In genomic region chr1:31977361-31978131, GRCh38 we compare ENCODE assay signal across 8 cellular contexts. TPM values are rescaled to one million over a fixed set of nuclear protein-coding genes. Genes with fewer than 3 reads are reported as not detected.
DNase-seq lines count a peak whose midpoint lies in the region; ATAC-seq and TF ChIP-seq lines count a peak whose summit lies in the region.

No MANE protein-coding gene starts in this region.

- TF ChIP-seq RAD21 in liver (IDR thresholded peaks at IDR 0.05), result peak; percentile 14 to 43

- no peaks in the 10 kb centered on the region for H3K27me3 Mint-ChIP-seq in naive thymus-derived CD4-positive, alpha-beta T cell

- no peaks in the 10 kb centered on the region for H3K9me3 ChIP-seq in MG63
- no peaks in the 10 kb centered on the region for H3K9me3 ChIP-seq in body of pancreas
- no peaks in the 10 kb centered on the region for H3K9me3 ChIP-seq in liver (ENCODE audit: control insufficient read depth in 4 of 4, low read length in 3 of 4)
- H3K9me3 ChIP-seq in naive thymus-derived CD4-positive, alpha-beta T cell (ENCODE audit: control insufficient read depth in 2 of 3, low read length in 3 of 3), result no peaks in the 10 kb centered on the region

- no peak overlapping the region for H3K4me3 ChIP-seq in MG63
- H3K4me3 ChIP-seq in body of pancreas, result no peak overlapping the region
- no peak overlapping the region for H3K4me3 ChIP-seq in liver (ENCODE audit: low read depth in 1 of 3, low read length in 3 of 3)
- no peak overlapping the region for H3K4me3 ChIP-seq in naive thymus-derived CD4-positive, alpha-beta T cell (ENCODE audit: low read length)

- POLR2A ChIA-PET in naive thymus-derived CD4-positive, alpha-beta T cell (lab: Charles Lee), result interaction anchor here (0.9 to 1.4 kb wide), 3 partner anchors 10 to 63 kb away, joined by 3 to 5 read pairs (median 4); partner anchors contain the start of gene KHDRBS1

- peaks cover 0 to 2% (median 0%) of the 10 kb centered on the region in 11 donors for H3K9me3 Mint-ChIP-seq in naive thymus-derived CD4-positive, alpha-beta T cell

- H3K36me3 ChIP-seq in MG63 (no peaks in the 10 kb centered on the region), body of pancreas (replicated peaks in 1 of 2; ENCODE audit: insufficient read depth in 1 of 2, low read depth in 2 of 2) (no peaks in the 10 kb centered on the region), liver (ENCODE audit: control insufficient read depth in 4 of 4, insufficient read depth in 3 of 4, low read depth in 1 of 4, low read length in 3 of 4) (no peaks in the 10 kb centered on the region)
- no peaks in the 10 kb centered on the region for H3K36me3 ChIP-seq in naive thymus-derived CD4-positive, alpha-beta T cell (ENCODE audit: control insufficient read depth in 2 of 3, insufficient read depth in 3 of 3, low read length in 3 of 3)

- CTCF ChIA-PET in naive thymus-derived CD4-positive, alpha-beta T cell (lab: Charles Lee), result interaction anchor here (0.5 to 1.9 kb wide), 5 partner anchors 11 to 85 kb away, joined by 3 to 7 read pairs (median 3); partner anchors contain the start of gene PTP4A2

- intact Hi-C loops in body of pancreas (cut with DNase I), result no loop called here
- intact Hi-C loops in naive thymus-derived CD4-positive, alpha-beta T cell (cut with micrococcal nuclease), result loop anchor here in 1 of 2 donors (1.0 kb wide), 1 partner anchor 86 kb away; no protein-coding TSS in a partner anchor

- peaks cover 19 to 35% (median 31%) of the 10 kb centered on the region in 7 donors for H3K4me1 Mint-ChIP-seq in naive thymus-derived CD4-positive, alpha-beta T cell

- no peak overlapping the region for H3K27ac ChIP-seq in body of pancreas
- no peak overlapping the region for H3K27ac ChIP-seq in liver (ENCODE audit: low read depth in 1 of 2, low read length in 2 of 2)
- H3K27ac ChIP-seq in naive thymus-derived CD4-positive, alpha-beta T cell (ENCODE audit: low read depth, low read length), result no peak overlapping the region

- TF ChIP-seq CTCF in body of pancreas (IDR thresholded peaks at IDR 0.05) (peak in 1 of 7 experiments; percentile 10), liver (IDR thresholded peaks at IDR 0.05; ENCODE audit: low read depth, low read length, missing input control) (peak; percentile 13)

- H3K27me3 ChIP-seq in MG63 (no peaks in the 10 kb centered on the region), body of pancreas (no peaks in the 10 kb centered on the region), liver (ENCODE audit: control insufficient read depth in 4 of 4, insufficient read depth in 4 of 4, low read length in 3 of 4) (no peaks in the 10 kb centered on the region)
- H3K27me3 ChIP-seq in naive thymus-derived CD4-positive, alpha-beta T cell (ENCODE audit: control insufficient read depth in 2 of 2, insufficient read depth in 2 of 2, low read length in 2 of 2), result no peaks in the 10 kb centered on the region

- DNase-seq in DMS114 treated with DMSO at 0.1 percent for 48 hours (lab: John Stamatoyannopoulos, UW; ENCODE audit: unreplicated experiment), result peak; percentile 44
- DNase-seq in MG63, result peak; percentile 33
- DNase-seq in body of pancreas, result no peak
- DNase-seq in NCI-H2107 treated with DMSO at 0.1 percent for 48 hours (lab: John Stamatoyannopoulos, UW; ENCODE audit: unreplicated experiment), result no peak
- DNase-seq in COLO668 (lab: John Stamatoyannopoulos, UW; ENCODE audit: unreplicated experiment), result no peak
- no peak for DNase-seq in naive thymus-derived CD4-positive, alpha-beta T cell

- H3K9ac ChIP-seq in liver (ENCODE audit: low read depth in 1 of 2, low read length in 2 of 2), result no peak overlapping the region

- H3K36me3 Mint-ChIP-seq in naive thymus-derived CD4-positive, alpha-beta T cell, result peaks cover 0 to 3% (median 0%) of the 10 kb centered on the region in 5 donors

- peak overlapping the region in 1 of 10 donors; percentile 4 for H3K4me3 Mint-ChIP-seq in naive thymus-derived CD4-positive, alpha-beta T cell

- WGBS in body of pancreas, 2 donors, result 61 to 70% methylated on average over 6 of the region's 6 CpGs
- WGBS in liver, result 63% methylated on average over 6 of the region's 6 CpGs

- H3K27ac Mint-ChIP-seq in naive thymus-derived CD4-positive, alpha-beta T cell, result peak overlapping the region in 3 of 9 donors; percentile 59 to 76 (median 60)

- H3K4me1 ChIP-seq in body of pancreas, result no peaks in the 10 kb centered on the region
- H3K4me1 ChIP-seq in liver (ENCODE audit: control insufficient read depth in 4 of 4, insufficient read depth in 4 of 4, low read length in 3 of 4), result peaks cover 0 to 2% (median 0%) of the 10 kb centered on the region in 4 donors
- peaks cover 12 to 18% of the 10 kb centered on the region in 2 donors for H3K4me1 ChIP-seq in naive thymus-derived CD4-positive, alpha-beta T cell (ENCODE audit: control insufficient read depth in 2 of 2, insufficient read depth in 2 of 2, low read length in 2 of 2)

- no peak for TF ChIP-seq POLR2A in body of pancreas (IDR thresholded peaks at IDR 0.05)

- ATAC-seq in body of pancreas (peak; percentile 15), HG03378 (IDR thresholded peaks at IDR 0.05; ENCODE audit: unreplicated experiment) (no peak)
- ATAC-seq in naive thymus-derived CD4-positive, alpha-beta T cell, result no peak

TF ChIP-seq in liver, 16 proteins besides CTCF, POLR2A, EP300 and RAD21 (continues in another document):
- TF ChIP-seq REST (IDR thresholded peaks at IDR 0.05), result no peak
- no peak for TF ChIP-seq HNF4A (conservative IDR thresholded peaks at IDR 0.05)
- no peak for TF ChIP-seq YY1 (IDR thresholded peaks at IDR 0.05)
- no peak for TF ChIP-seq FOXA1 (IDR thresholded peaks at IDR 0.05)
- TF ChIP-seq, protein P1, sequence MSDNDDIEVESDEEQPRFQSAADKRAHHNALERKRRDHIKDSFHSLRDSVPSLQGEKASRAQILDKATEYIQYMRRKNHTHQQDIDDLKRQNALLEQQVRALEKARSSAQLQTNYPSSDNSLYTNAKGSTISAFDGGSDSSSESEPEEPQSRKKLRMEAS (IDR thresholded peaks at IDR 0.05), result no peak
- no peak for TF ChIP-seq HNF4G (IDR thresholded peaks at IDR 0.05)
- TF ChIP-seq RXRA (IDR thresholded peaks at IDR 0.05), result no peak
- no peak for TF ChIP-seq SP1 (IDR thresholded peaks at IDR 0.05)
- TF ChIP-seq FOXA2 (IDR thresholded peaks at IDR 0.05), result no peak
- no peak for TF ChIP-seq JUND (IDR thresholded peaks at IDR 0.05)
- TF ChIP-seq, protein P2, sequence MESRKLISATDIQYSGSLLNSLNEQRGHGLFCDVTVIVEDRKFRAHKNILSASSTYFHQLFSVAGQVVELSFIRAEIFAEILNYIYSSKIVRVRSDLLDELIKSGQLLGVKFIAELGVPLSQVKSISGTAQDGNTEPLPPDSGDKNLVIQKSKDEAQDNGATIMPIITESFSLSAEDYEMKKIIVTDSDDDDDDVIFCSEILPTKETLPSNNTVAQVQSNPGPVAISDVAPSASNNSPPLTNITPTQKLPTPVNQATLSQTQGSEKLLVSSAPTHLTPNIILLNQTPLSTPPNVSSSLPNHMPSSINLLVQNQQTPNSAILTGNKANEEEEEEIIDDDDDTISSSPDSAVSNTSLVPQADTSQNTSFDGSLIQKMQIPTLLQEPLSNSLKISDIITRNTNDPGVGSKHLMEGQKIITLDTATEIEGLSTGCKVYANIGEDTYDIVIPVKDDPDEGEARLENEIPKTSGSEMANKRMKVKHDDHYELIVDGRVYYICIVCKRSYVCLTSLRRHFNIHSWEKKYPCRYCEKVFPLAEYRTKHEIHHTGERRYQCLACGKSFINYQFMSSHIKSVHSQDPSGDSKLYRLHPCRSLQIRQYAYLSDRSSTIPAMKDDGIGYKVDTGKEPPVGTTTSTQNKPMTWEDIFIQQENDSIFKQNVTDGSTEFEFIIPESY (IDR thresholded peaks at IDR 0.05), result no peak
- no peak for TF ChIP-seq GABPA (IDR thresholded peaks at IDR 0.05 in 1 of 2, conservative IDR thresholded peaks at IDR 0.05 in 1 of 2)
- TF ChIP-seq TAF1 (conservative IDR thresholded peaks at IDR 0.05), result no peak
- TF ChIP-seq, protein P3, sequence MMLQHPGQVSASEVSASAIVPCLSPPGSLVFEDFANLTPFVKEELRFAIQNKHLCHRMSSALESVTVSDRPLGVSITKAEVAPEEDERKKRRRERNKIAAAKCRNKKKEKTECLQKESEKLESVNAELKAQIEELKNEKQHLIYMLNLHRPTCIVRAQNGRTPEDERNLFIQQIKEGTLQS (IDR thresholded peaks at IDR 0.05), result no peak

RNA-seq across cellular contexts. Expression of gene KHDRBS1, which starts 36.1 kb away (rescaled TPM):
- 123 and 150 TPM in 2 replicates for total RNA-seq in MG63 (2014; rRNA removed; shearing (Covaris generic); ENCODE audit: low replicate concordance)
- total RNA-seq in body of pancreas, result 10 to 100 TPM; 36.6 to 37.1 TPM
- total RNA-seq in liver, result 10 to 100 TPM; 21.7 to 37.6 TPM
- polyA plus RNA-seq in liver, result 10 to 100 TPM; 14.6 to 27.3 TPM
- 100 to 1,000 TPM in 3 of 5 experiments, 10 to 100 TPM in 2; 89.2 to 162 (median 125) TPM for total RNA-seq in naive thymus-derived CD4-positive, alpha-beta T cell
- polyA plus RNA-seq in naive thymus-derived CD4-positive, alpha-beta T cell, result 100 to 1,000 TPM; 108 to 116 TPM

RNA-seq across cellular contexts. Expression of gene PTP4A2, which starts 39.4 kb away (rescaled TPM):
- total RNA-seq in MG63 (2014; rRNA removed; shearing (Covaris generic); ENCODE audit: low replicate concordance), result 321 and 754 TPM in 2 replicates
- total RNA-seq in body of pancreas (100 to 1,000 TPM in 1 of 2 donors, 10 to 100 TPM in 1; 79.6 to 103 TPM), liver (10 to 100 TPM; 74.4 to 98.1 TPM)
- 10 to 100 TPM; 47.7 to 69.3 TPM for polyA plus RNA-seq in liver
- total RNA-seq in naive thymus-derived CD4-positive, alpha-beta T cell, result 100 to 1,000 TPM; 196 to 449 (median 271) TPM
- 100 to 1,000 TPM; 276 to 398 TPM for polyA plus RNA-seq in naive thymus-derived CD4-positive, alpha-beta T cell

Comparison
In these comparisons a context has a peak if more than half of its experiments do, and no peak if none do; other contexts are left out.
1. DNase-seq: peak in DMS114 treated with DMSO at 0.1 percent for 48 hours (single experiment) and MG63 (single experiment); none in body of pancreas (0 of 4), NCI-H2107 treated with DMSO at 0.1 percent for 48 hours (single experiment), COLO668 (single experiment) and naive thymus-derived CD4-positive, alpha-beta T cell (0 of 9).